In the genomic region with DNA sequence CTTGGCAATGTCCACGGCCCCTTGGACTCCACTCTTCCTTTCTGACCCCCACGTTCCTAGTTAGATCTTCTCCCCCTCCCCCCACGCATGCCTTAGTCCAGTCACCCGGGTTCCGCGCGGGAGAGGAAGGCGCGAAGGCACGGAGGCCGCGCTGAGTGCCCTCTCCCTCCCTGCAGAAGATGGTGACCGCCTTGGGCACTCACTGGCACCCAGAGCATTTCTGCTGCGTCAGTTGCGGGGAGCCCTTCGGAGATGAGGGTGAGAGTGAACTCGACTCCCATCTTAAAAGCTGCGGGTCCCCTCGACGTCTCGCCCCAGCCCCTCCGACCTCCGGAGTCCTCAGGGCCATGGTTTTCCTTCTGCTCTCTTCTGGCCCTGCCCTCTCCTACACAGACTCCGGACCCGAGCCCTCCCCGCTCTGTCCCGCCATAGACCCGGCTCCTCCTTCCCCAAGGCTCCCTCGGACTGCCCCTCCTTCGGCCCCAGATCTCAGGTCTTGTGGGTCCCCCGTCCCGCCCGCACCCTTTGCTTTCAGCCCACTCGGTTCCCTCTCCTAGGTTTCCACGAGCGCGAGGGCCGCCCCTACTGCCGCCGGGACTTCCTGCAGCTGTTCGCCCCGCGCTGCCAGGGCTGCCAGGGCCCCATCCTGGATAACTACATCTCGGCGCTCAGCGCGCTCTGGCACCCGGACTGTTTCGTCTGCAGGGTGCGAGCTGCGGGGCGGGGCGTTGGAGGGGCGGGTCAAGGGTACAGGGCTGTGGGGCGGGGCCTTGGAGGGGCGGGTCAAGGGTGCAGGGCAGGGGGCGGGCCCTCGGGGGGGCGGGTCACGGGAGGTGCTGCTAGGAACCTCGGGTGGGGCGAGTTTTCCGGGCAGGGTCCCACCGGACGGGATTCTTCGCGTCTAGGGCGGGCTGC, we compare ENCODE assay signal across 8 cellular contexts. TPM values are rescaled to one million over a fixed set of nuclear protein-coding genes. Genes with fewer than 3 reads are reported as not detected.
DNase-seq lines count a peak whose midpoint lies in the region; ATAC-seq and TF ChIP-seq lines count a peak whose summit lies in the region.

No MANE protein-coding gene starts in this region.

- no peak overlapping the region for H3K27ac ChIP-seq in neural progenitor cell
- peak overlapping the region; percentile 39 for H3K27ac ChIP-seq in suprapubic skin

- peak overlapping the region; percentile 67 for H2AFZ ChIP-seq in neural progenitor cell (replicated peaks)

- peak in 69 of 76 experiments; percentile 38 to 98 (median 84) for DNase-seq in HUDEP-2 (lab: John Stamatoyannopoulos, UW; ENCODE audit: unreplicated experiment in 76 of 76)
- peak; percentile 91 for DNase-seq in activated CD4-positive, alpha-beta T cell treated with anti-CD3 and anti-CD28 coated beads, Interleukin-2, amount 50 U/mL, for 1 hour
- peak; percentile 52 for DNase-seq in neural progenitor cell (ENCODE audit: low spot score)
- DNase-seq in suprapubic skin (ENCODE audit: low spot score in 2 of 2), result peak; percentile 88 to 91
- DNase-seq in dedifferentiated amniotic fluid mesenchymal stem cell (ENCODE audit: extremely low spot score), result no peak
- no peak for DNase-seq in UCSD-AML1 (lab: John Stamatoyannopoulos, UW; ENCODE audit: unreplicated experiment)

- no peaks in the 10 kb centered on the region for H3K27me3 ChIP-seq in endocrine pancreas (ENCODE audit: control insufficient read depth, insufficient read depth, low read length)
- peaks cover 100% of the 10 kb centered on the region for H3K27me3 ChIP-seq in neural progenitor cell
- no peaks in the 10 kb centered on the region for H3K27me3 ChIP-seq in suprapubic skin

- WGBS in suprapubic skin, result 35% methylated on average over 40 of the region's 68 CpGs

- peak; percentile 71 for ATAC-seq in GM19035 (IDR thresholded peaks at IDR 0.05; ENCODE audit: unreplicated experiment)

- no peaks in the 10 kb centered on the region for H3K4me1 ChIP-seq in endocrine pancreas (ENCODE audit: control insufficient read depth, insufficient read depth, low read length)
- H3K4me1 ChIP-seq in neural progenitor cell, result no peaks in the 10 kb centered on the region
- H3K4me1 ChIP-seq in suprapubic skin, result peaks cover 52% of the 10 kb centered on the region

- H3K27ac Mint-ChIP-seq in neural progenitor cell, result no peak overlapping the region

- H3F3A ChIP-seq in neural progenitor cell (ENCODE audit: low read depth), result peaks cover 7% of the 10 kb centered on the region

- peaks cover 5% of the 10 kb centered on the region for H3K36me3 Mint-ChIP-seq in neural progenitor cell

- no peak for TF ChIP-seq EP300 in suprapubic skin (IDR thresholded peaks at IDR 0.05)

- no peaks in the 10 kb centered on the region for H3K79me2 ChIP-seq in neural progenitor cell (ENCODE audit: low read depth)

- peak overlapping the region; percentile 87 for H3K4me2 ChIP-seq in neural progenitor cell

- H3K9me3 Mint-ChIP-seq in neural progenitor cell, result no peaks in the 10 kb centered on the region

- H3K9me3 ChIP-seq in endocrine pancreas (ENCODE audit: control insufficient read depth, low read length) (no peaks in the 10 kb centered on the region), neural progenitor cell (ENCODE audit: low read depth) (no peaks in the 10 kb centered on the region), suprapubic skin (no peaks in the 10 kb centered on the region)

- H4K20me1 ChIP-seq in neural progenitor cell (ENCODE audit: low read depth), result peaks cover 19% of the 10 kb centered on the region

- TF ChIP-seq POLR2A in suprapubic skin (IDR thresholded peaks at IDR 0.05), result no peak

- H3K36me3 ChIP-seq in endocrine pancreas (ENCODE audit: control insufficient read depth, insufficient read depth, low read length) (no peaks in the 10 kb centered on the region), neural progenitor cell (no peaks in the 10 kb centered on the region), suprapubic skin (peaks cover 41% of the 10 kb centered on the region)

- H3K9ac ChIP-seq in endocrine pancreas (ENCODE audit: control insufficient read depth, insufficient read depth, low read length), result peak overlapping the region; percentile 60
- H3K9ac ChIP-seq in neural progenitor cell, result no peak overlapping the region

- H3K4me1 Mint-ChIP-seq in neural progenitor cell, result peaks cover 12% of the 10 kb centered on the region

- H3K4me3 ChIP-seq in endocrine pancreas (ENCODE audit: control insufficient read depth, insufficient read depth, low read length), result no peak overlapping the region
- peak overlapping the region; percentile 48 for H3K4me3 ChIP-seq in neural progenitor cell
- H3K4me3 ChIP-seq in suprapubic skin, result peak overlapping the region; percentile 43

- TF ChIP-seq CTCF in neural progenitor cell (IDR thresholded peaks at IDR 0.05) (no peak), suprapubic skin (IDR thresholded peaks at IDR 0.05) (no peak)

- peak overlapping the region; percentile 86 for H3K4me3 Mint-ChIP-seq in neural progenitor cell

- H3K27me3 Mint-ChIP-seq in neural progenitor cell (ENCODE audit: insufficient read depth, low read depth), result peaks cover 52% of the 10 kb centered on the region

RNA-seq across cellular contexts. Expression of a gene that starts 4.6 kb away (rescaled TPM):
- 0.09 TPM in 1 of 2 replicates, not detected in the other for total RNA-seq in neural progenitor cell (ENCODE audit: low replicate concordance)
- 10 to 100 TPM; 13.2 to 18.8 (median 14.6) TPM for total RNA-seq in suprapubic skin

RNA-seq across cellular contexts. Expression of a gene that starts 6.4 kb away (rescaled TPM):
- total RNA-seq in neural progenitor cell (ENCODE audit: low replicate concordance) (not detected in 2 replicates), suprapubic skin (1 to 10 TPM in 2 of 4 donors, not detected in 2; 1.1 to 1.4 TPM)

RNA-seq across cellular contexts. Expression of a gene that starts 17.3 kb away (rescaled TPM):
- 5.4 and 7.6 TPM in 2 replicates for total RNA-seq in neural progenitor cell (ENCODE audit: low replicate concordance)
- total RNA-seq in suprapubic skin, result 10 to 100 TPM in 3 of 4 donors, 1 to 10 TPM in 1; 9.7 to 24.3 (median 17.9) TPM

RNA-seq across cellular contexts. Expression of a gene that starts 31.6 kb away (rescaled TPM):
- total RNA-seq in neural progenitor cell (ENCODE audit: low replicate concordance), result 11.5 and 54.9 TPM in 2 replicates
- total RNA-seq in suprapubic skin, result 100 to 1,000 TPM in 1 of 4 donors, 10 to 100 TPM in 3; 44.6 to 109 (median 56.1) TPM

RNA-seq across cellular contexts. Expression of a gene that starts 34.0 kb away (rescaled TPM):
- total RNA-seq in neural progenitor cell (ENCODE audit: low replicate concordance), result 0.19 and 0.53 TPM in 2 replicates
- total RNA-seq in suprapubic skin, result 1 to 10 TPM; 1.0 to 5.3 (median 1.8) TPM

Comparison
In these comparisons a context has a peak if more than half of its experiments do, and no peak if none do; other contexts are left out.
1. DNase-seq: peak in HUDEP-2 (69 of 76), activated CD4-positive, alpha-beta T cell treated with anti-CD3 and anti-CD28 coated beads, Interleukin-2, amount 50 U/mL, for 1 hour (single experiment), neural progenitor cell (single experiment) and suprapubic skin (2 of 2); none in dedifferentiated amniotic fluid mesenchymal stem cell (single experiment) and UCSD-AML1 (single experiment).
2. RNA of a gene that starts 4.6 kb away (total RNA-seq): 13.2 to 18.8 TPM in suprapubic skin; 0.09 TPM in neural progenitor cell; every median in the first group is over 10 times any median in the second.